Comparison of ENCODE assay signal across 1 cellular context in the genomic region with DNA sequence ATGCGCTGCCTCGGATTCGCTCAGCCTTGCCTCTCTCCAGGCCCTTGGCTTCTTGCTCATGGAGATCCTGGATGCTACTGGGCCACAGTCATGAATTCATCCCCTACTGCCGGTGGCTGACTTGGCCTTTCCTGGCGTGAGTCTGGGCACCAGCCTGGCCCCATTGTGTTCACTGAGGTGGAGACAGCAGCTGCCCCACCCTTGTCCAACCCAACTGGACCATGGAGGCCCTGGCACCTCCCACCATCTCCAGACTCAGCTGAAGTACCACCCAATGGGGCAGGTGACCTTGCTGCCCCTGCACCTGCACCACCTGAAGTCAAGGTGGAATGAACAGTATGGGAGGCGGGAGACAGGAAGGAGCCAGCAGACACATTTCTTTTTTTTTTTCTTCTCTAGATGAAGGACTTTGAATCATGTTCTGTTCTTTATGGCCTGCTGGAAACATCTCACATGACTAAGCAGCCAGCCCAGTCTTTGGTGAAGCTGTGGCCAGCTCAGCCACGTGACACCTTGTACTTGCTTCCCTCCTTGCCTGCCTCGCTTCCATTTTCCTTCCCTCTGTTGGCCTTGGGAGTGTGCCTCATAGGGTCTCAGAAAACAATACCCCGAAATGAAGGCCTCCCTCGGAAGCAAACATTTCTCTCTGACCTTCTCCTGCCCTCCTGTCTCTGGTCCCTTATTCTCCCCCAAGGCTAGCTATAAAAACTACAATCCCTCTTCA.
TF ChIP-seq lines count a peak whose summit lies in the region.

No MANE protein-coding gene starts in this region.

TF ChIP-seq in K562, 482 proteins besides CTCF, POLR2A, EP300 and RAD21 (continued from another document and continues in another):
- TF ChIP-seq, protein P1, sequence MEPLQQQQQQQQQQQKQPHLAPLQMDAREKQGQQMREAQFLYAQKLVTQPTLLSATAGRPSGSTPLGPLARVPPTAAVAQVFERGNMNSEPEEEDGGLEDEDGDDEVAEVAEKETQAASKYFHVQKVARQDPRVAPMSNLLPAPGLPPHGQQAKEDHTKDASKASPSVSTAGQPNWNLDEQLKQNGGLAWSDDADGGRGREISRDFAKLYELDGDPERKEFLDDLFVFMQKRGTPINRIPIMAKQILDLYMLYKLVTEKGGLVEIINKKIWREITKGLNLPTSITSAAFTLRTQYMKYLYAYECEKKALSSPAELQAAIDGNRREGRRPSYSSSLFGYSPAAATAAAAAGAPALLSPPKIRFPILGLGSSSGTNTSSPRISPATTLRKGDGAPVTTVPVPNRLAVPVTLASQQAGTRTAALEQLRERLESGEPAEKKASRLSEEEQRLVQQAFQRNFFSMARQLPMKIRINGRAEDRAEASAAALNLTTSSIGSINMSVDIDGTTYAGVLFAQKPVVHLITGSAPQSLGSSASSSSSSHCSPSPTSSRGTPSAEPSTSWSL (CRISPR knock-in tag; IDR thresholded peaks at IDR 0.05; ENCODE audit: borderline replicate concordance) = peak; percentile 72; the same call in 1 of the 2 replicates
- TF ChIP-seq DPF2 (IDR thresholded peaks at IDR 0.05) (no peak), ZNF175 (CRISPR knock-in tag; IDR thresholded peaks at IDR 0.05; ENCODE audit: low read depth) (peak; percentile 98), ZKSCAN3 (CRISPR knock-in tag; IDR thresholded peaks at IDR 0.05) (no peak), SIX5 (IDR thresholded peaks at IDR 0.05; ENCODE audit: borderline replicate concordance in 1 of 2, insufficient read depth in 1 of 2, low read depth in 1 of 2, low read length in 2 of 2) (no peak), ZKSCAN8 (CRISPR knock-in tag; IDR thresholded peaks at IDR 0.05) (peak; percentile 85), NR2F6 (CRISPR knock-in tag; IDR thresholded peaks at IDR 0.05) (no peak), ZNF780A (CRISPR knock-in tag; IDR thresholded peaks at IDR 0.05) (no peak), ZNF263 (CRISPR knock-in tag; IDR thresholded peaks at IDR 0.05; ENCODE audit: borderline replicate concordance) (no peak), ZNF282 (CRISPR knock-in tag; IDR thresholded peaks at IDR 0.05) (no peak), SMARCB1 (IDR thresholded peaks at IDR 0.05; ENCODE audit: insufficient read length, low read depth) (no peak), ARID2 (IDR thresholded peaks at IDR 0.05) (no peak), MAZ (CRISPR knock-in tag; conservative IDR thresholded peaks at IDR 0.05 in 1 of 2, IDR thresholded peaks at IDR 0.05 in 1 of 2) (peak in 1 of 2 experiments; percentile 77; a peak in 2 of 4 replicates), PTBP1 (IDR thresholded peaks at IDR 0.05; ENCODE audit: low read depth, low read length) (no peak), NONO (IDR thresholded peaks at IDR 0.05; ENCODE audit: low read depth in 2 of 2, low read length in 1 of 2) (no peak), IFI16 (CRISPR knock-in tag; IDR thresholded peaks at IDR 0.05) (no peak), KDM2B (CRISPR knock-in tag; IDR thresholded peaks at IDR 0.05) (no peak), SREBF1 (IDR thresholded peaks at IDR 0.05; ENCODE audit: borderline replicate concordance, low read depth, low read length) (no peak), ZKSCAN1 (IDR thresholded peaks at IDR 0.05; ENCODE audit: low read depth, low read length) (no peak), HMG20B (CRISPR knock-in tag; IDR thresholded peaks at IDR 0.05) (no peak), ZNF583 (CRISPR knock-in tag; IDR thresholded peaks at IDR 0.05) (peak; percentile 97), BCL6 (CRISPR knock-in tag; IDR thresholded peaks at IDR 0.05) (peak; percentile 55; the same call in 1 of the 2 replicates), ETS2 (tag; IDR thresholded peaks at IDR 0.05; ENCODE audit: borderline replicate concordance, poor library complexity, severe bottlenecking) (no peak), NFE2 (IDR thresholded peaks at IDR 0.05; ENCODE audit: low read depth) (0 out of 2 replicates have a peak, but pooled peaks have one; percentile 13), POLR2AphosphoS2 (IDR thresholded peaks at IDR 0.05; ENCODE audit: low read length) (no peak), ZNF197 (CRISPR knock-in tag; IDR thresholded peaks at IDR 0.05; ENCODE audit: low read depth) (peak; percentile 98), PHB2 (IDR thresholded peaks at IDR 0.05; ENCODE audit: low read depth) (no peak), ZNF57 (CRISPR knock-in tag; IDR thresholded peaks at IDR 0.05) (no peak), RB1 (IDR thresholded peaks at IDR 0.05; ENCODE audit: low read depth) (no peak), RFX7 (CRISPR knock-in tag; IDR thresholded peaks at IDR 0.05) (no peak), HNRNPLL (IDR thresholded peaks at IDR 0.05; ENCODE audit: low read depth, low read length, poor library complexity, severe bottlenecking) (no peak), ZSCAN32 (CRISPR knock-in tag; IDR thresholded peaks at IDR 0.05) (no peak), MEF2D (tag; conservative IDR thresholded peaks at IDR 0.05; ENCODE audit: low read depth) (peak; percentile 92), POLR2G (IDR thresholded peaks at IDR 0.05; ENCODE audit: low read depth, low read length) (no peak)
- TF ChIP-seq, protein P2, sequence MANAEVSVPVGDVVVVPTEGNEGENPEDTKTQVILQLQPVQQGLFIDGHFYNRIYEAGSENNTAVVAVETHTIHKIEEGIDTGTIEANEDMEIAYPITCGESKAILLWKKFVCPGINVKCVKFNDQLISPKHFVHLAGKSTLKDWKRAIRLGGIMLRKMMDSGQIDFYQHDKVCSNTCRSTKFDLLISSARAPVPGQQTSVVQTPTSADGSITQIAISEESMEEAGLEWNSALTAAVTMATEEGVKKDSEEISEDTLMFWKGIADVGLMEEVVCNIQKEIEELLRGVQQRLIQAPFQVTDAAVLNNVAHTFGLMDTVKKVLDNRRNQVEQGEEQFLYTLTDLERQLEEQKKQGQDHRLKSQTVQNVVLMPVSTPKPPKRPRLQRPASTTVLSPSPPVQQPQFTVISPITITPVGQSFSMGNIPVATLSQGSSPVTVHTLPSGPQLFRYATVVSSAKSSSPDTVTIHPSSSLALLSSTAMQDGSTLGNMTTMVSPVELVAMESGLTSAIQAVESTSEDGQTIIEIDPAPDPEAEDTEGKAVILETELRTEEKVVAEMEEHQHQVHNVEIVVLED (CRISPR knock-in tag; IDR thresholded peaks at IDR 0.05) = no peak
- TF ChIP-seq, protein P3, sequence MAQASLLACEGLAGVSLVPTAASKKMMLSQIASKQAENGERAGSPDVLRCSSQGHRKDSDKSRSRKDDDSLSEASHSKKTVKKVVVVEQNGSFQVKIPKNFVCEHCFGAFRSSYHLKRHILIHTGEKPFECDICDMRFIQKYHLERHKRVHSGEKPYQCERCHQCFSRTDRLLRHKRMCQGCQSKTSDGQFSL (CRISPR knock-in tag; IDR thresholded peaks at IDR 0.05) = no peak
- TF ChIP-seq, protein P3 (tag; IDR thresholded peaks at IDR 0.05) = peak in 1 of 2 experiments; percentile 75; a peak in 2 of 4 replicates
- TF ChIP-seq, protein P4, sequence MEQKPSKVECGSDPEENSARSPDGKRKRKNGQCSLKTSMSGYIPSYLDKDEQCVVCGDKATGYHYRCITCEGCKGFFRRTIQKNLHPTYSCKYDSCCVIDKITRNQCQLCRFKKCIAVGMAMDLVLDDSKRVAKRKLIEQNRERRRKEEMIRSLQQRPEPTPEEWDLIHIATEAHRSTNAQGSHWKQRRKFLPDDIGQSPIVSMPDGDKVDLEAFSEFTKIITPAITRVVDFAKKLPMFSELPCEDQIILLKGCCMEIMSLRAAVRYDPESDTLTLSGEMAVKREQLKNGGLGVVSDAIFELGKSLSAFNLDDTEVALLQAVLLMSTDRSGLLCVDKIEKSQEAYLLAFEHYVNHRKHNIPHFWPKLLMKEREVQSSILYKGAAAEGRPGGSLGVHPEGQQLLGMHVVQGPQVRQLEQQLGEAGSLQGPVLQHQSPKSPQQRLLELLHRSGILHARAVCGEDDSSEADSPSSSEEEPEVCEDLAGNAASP (IDR thresholded peaks at IDR 0.05) = no peak
- TF ChIP-seq, protein P5, sequence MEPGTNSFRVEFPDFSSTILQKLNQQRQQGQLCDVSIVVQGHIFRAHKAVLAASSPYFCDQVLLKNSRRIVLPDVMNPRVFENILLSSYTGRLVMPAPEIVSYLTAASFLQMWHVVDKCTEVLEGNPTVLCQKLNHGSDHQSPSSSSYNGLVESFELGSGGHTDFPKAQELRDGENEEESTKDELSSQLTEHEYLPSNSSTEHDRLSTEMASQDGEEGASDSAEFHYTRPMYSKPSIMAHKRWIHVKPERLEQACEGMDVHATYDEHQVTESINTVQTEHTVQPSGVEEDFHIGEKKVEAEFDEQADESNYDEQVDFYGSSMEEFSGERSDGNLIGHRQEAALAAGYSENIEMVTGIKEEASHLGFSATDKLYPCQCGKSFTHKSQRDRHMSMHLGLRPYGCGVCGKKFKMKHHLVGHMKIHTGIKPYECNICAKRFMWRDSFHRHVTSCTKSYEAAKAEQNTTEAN (CRISPR knock-in tag; IDR thresholded peaks at IDR 0.05) = no peak
- TF ChIP-seq, protein P6, sequence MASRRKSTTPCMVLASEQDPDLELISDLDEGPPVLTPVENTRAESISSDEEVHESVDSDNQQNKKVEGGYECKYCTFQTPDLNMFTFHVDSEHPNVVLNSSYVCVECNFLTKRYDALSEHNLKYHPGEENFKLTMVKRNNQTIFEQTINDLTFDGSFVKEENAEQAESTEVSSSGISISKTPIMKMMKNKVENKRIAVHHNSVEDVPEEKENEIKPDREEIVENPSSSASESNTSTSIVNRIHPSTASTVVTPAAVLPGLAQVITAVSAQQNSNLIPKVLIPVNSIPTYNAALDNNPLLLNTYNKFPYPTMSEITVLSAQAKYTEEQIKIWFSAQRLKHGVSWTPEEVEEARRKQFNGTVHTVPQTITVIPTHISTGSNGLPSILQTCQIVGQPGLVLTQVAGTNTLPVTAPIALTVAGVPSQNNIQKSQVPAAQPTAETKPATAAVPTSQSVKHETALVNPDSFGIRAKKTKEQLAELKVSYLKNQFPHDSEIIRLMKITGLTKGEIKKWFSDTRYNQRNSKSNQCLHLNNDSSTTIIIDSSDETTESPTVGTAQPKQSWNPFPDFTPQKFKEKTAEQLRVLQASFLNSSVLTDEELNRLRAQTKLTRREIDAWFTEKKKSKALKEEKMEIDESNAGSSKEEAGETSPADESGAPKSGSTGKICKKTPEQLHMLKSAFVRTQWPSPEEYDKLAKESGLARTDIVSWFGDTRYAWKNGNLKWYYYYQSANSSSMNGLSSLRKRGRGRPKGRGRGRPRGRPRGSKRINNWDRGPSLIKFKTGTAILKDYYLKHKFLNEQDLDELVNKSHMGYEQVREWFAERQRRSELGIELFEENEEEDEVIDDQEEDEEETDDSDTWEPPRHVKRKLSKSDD (conservative IDR thresholded peaks at IDR 0.05; ENCODE audit: low read length) = no peak
- TF ChIP-seq, protein P7, sequence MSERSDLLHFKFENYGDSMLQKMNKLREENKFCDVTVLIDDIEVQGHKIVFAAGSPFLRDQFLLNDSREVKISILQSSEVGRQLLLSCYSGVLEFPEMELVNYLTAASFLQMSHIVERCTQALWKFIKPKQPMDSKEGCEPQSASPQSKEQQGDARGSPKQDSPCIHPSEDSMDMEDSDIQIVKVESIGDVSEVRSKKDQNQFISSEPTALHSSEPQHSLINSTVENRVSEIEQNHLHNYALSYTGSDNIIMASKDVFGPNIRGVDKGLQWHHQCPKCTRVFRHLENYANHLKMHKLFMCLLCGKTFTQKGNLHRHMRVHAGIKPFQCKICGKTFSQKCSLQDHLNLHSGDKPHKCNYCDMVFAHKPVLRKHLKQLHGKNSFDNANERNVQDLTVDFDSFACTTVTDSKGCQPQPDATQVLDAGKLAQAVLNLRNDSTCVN (CRISPR knock-in tag; IDR thresholded peaks at IDR 0.05) = 0 out of 2 replicates have a peak, but pooled peaks have one; percentile 20
- TF ChIP-seq, protein P8, sequence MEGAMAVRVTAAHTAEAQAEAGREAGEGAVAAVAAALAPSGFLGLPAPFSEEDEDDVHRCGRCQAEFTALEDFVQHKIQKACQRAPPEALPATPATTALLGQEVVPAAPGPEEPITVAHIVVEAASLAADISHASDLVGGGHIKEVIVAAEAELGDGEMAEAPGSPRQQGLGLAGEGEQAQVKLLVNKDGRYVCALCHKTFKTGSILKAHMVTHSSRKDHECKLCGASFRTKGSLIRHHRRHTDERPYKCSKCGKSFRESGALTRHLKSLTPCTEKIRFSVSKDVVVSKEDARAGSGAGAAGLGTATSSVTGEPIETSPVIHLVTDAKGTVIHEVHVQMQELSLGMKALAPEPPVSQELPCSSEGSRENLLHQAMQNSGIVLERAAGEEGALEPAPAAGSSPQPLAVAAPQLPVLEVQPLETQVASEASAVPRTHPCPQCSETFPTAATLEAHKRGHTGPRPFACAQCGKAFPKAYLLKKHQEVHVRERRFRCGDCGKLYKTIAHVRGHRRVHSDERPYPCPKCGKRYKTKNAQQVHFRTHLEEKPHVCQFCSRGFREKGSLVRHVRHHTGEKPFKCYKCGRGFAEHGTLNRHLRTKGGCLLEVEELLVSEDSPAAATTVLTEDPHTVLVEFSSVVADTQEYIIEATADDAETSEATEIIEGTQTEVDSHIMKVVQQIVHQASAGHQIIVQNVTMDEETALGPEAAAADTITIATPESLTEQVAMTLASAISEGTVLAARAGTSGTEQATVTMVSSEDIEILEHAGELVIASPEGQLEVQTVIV (CRISPR knock-in tag; IDR thresholded peaks at IDR 0.05; ENCODE audit: borderline replicate concordance) = no peak
- TF ChIP-seq, protein P9, sequence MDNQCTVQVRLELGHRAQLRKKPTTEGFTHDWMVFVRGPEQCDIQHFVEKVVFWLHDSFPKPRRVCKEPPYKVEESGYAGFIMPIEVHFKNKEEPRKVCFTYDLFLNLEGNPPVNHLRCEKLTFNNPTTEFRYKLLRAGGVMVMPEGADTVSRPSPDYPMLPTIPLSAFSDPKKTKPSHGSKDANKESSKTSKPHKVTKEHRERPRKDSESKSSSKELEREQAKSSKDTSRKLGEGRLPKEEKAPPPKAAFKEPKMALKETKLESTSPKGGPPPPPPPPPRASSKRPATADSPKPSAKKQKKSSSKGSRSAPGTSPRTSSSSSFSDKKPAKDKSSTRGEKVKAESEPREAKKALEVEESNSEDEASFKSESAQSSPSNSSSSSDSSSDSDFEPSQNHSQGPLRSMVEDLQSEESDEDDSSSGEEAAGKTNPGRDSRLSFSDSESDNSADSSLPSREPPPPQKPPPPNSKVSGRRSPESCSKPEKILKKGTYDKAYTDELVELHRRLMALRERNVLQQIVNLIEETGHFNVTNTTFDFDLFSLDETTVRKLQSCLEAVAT (IDR thresholded peaks at IDR 0.05) = no peak
